ENCODE assay signal across 23 cellular contexts in the genomic region with DNA sequence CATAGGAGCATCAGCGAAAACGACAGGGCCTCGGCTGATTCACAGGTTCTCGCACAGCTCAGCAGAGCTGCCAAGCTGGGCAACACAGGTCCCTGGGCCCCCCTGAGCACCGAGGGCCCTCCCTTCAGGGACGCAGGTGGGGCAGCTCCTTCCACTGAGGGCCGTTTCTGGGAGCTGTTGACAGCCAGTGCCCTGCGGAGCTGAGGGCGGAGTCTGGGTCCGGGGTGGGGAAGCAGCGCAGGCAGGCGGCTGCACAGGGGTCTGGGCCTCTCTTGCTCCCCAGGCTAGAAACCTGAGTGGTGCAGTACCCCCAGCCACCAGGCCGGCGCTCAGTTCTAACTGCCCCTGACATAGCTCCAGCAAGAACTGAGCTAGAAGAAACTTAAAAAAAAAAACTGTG.
DNase-seq lines count a peak whose midpoint lies in the region; ATAC-seq, FAIRE-seq and TF ChIP-seq lines count a peak whose summit lies in the region.
"Had no signal": no experiment of that assay in that cellular context is flagged by ENCODE, and none has a peak within 500 bp of the region (broad histone marks: within the 10 kb centered on the region; RNA-seq: fewer than 3 reads in every experiment).

No MANE protein-coding gene starts in this region.

- H3K79me2 ChIP-seq in K562 (ENCODE audit: control insufficient read depth, insufficient read depth, low read length) (no peaks in the 10 kb centered on the region), osteoblast (ENCODE audit: insufficient read depth, low read length) (no peaks in the 10 kb centered on the region), PC-3 (ENCODE audit: low read length) (peaks cover 10% of the 10 kb centered on the region)

- WGBS in K562 (ENCODE audit: insufficient coverage, low coverage, missing lambda C conversion rate), result 0% methylated on average over 11 of the region's 14 CpGs

- H3K9me2 ChIP-seq in PC-3 (replicated peaks; ENCODE audit: low read length), result no peaks in the 10 kb centered on the region

- H3K27ac ChIP-seq in right atrium auricular region (no peak overlapping the region), left ventricle myocardium inferior (replicated peaks) (no peak overlapping the region), K562 (ENCODE audit: extremely low read depth, low read depth, low read length) (no peak overlapping the region), osteoblast (ENCODE audit: low read depth, low read length) (no peak overlapping the region), PC-3 (ENCODE audit: low read length) (no peak overlapping the region)
- H3K27ac ChIP-seq: C4-2B had no signal

- no peaks in the 10 kb centered on the region for H3K4me1 Mint-ChIP-seq in natural killer cell
- H3K4me1 Mint-ChIP-seq: CD8-positive, alpha-beta memory T cell had no signal

- TF ChIP-seq EP300 in K562 (IDR thresholded peaks at IDR 0.05; ENCODE audit: low read length), result no peak

- peak; percentile 51; the same call in 2 of the 3 replicates for ATAC-seq in K562
- ATAC-seq in natural killer cell, result no peak
- no peak for ATAC-seq in PC-3
- ATAC-seq: SK-N-SH treated with all-trans-retinoic acid at 6 μM for 48 hours had no signal

- H4K20me1 ChIP-seq in K562 (replicated peaks; ENCODE audit: control insufficient read depth, insufficient read depth, low read length) (no peaks in the 10 kb centered on the region; the same call in 1 of the 2 replicates), osteoblast (ENCODE audit: insufficient read depth, low read length) (peaks cover 13% of the 10 kb centered on the region), PC-3 (ENCODE audit: low read length) (no peaks in the 10 kb centered on the region)

- no peak overlapping the region for H3K27ac Mint-ChIP-seq in natural killer cell
- H3K27ac Mint-ChIP-seq: CD8-positive, alpha-beta memory T cell had no signal

- H3K9me1 ChIP-seq in K562 (ENCODE audit: control insufficient read depth, insufficient read depth, low read length), result no peaks in the 10 kb centered on the region

- H3K36me3 ChIP-seq in right atrium auricular region (peaks cover 61% of the 10 kb centered on the region), left ventricle myocardium inferior (peaks cover 73% of the 10 kb centered on the region), K562 (ENCODE audit: control insufficient read depth, insufficient read depth, low read length) (no peaks in the 10 kb centered on the region), osteoblast (ENCODE audit: insufficient read depth, low read length) (peaks cover 71% of the 10 kb centered on the region), PC-3 (ENCODE audit: low read depth, low read length) (peaks cover 68% of the 10 kb centered on the region)

- intact Hi-C loops in left ventricle myocardium inferior (cut with micrococcal nuclease) (no loop called here), K562 (cut with micrococcal nuclease) (no loop called here), natural killer cell (cut with micrococcal nuclease) (no loop called here), PC-3 (cut with micrococcal nuclease) (no loop called here)

- no peaks in the 10 kb centered on the region for H3K9me3 Mint-ChIP-seq in natural killer cell
- H3K9me3 Mint-ChIP-seq: HFFc6 had no signal

- H3K27me3 ChIP-seq in right atrium auricular region, result no peaks in the 10 kb centered on the region
- H3K27me3 ChIP-seq in left ventricle myocardium inferior (ENCODE audit: low read depth), result no peaks in the 10 kb centered on the region
- peaks cover 0 to 50% of the 10 kb centered on the region in 2 experiments; a peak in 3 of 5 replicates for H3K27me3 ChIP-seq in K562 (ENCODE audit: control insufficient read depth in 2 of 2, insufficient read depth in 2 of 2, low read length in 2 of 2)
- H3K27me3 ChIP-seq in osteoblast (ENCODE audit: insufficient read depth, low read length), result no peaks in the 10 kb centered on the region
- no peaks in the 10 kb centered on the region for H3K27me3 ChIP-seq in PC-3 (ENCODE audit: low read length)

- in situ Hi-C loops in K562 (cut with MboI), result no loop called here

- no peaks in the 10 kb centered on the region for H3K36me3 Mint-ChIP-seq in natural killer cell
- H3K36me3 Mint-ChIP-seq: CD8-positive, alpha-beta memory T cell had no signal

- H3K9me3 ChIP-seq in right atrium auricular region, result no peaks in the 10 kb centered on the region
- no peaks in the 10 kb centered on the region for H3K9me3 ChIP-seq in left ventricle myocardium inferior (replicated peaks)
- H3K9me3 ChIP-seq in K562 (replicated peaks; ENCODE audit: control insufficient read depth, insufficient read depth, low read depth, low read length), result no peaks in the 10 kb centered on the region
- no peaks in the 10 kb centered on the region for H3K9me3 ChIP-seq in osteoblast (ENCODE audit: low read depth, low read length)
- no peaks in the 10 kb centered on the region for H3K9me3 ChIP-seq in PC-3 (ENCODE audit: low read length)

- FAIRE-seq in K562 (lab: Jason Lieb, UNC), result no peak
- FAIRE-seq: D721Med, GM19239, H54 had no signal

- no peak overlapping the region for H3K4me3 ChIP-seq in right atrium auricular region
- no peak overlapping the region for H3K4me3 ChIP-seq in left ventricle myocardium inferior
- no peak overlapping the region for H3K4me3 ChIP-seq in K562
- no peak overlapping the region for H3K4me3 ChIP-seq in osteoblast (ENCODE audit: insufficient read depth, low read length)
- H3K4me3 ChIP-seq in PC-3 (ENCODE audit: low read length), result no peak overlapping the region

- no peak for TF ChIP-seq RAD21 in K562 (CRISPR knock-in tag; conservative IDR thresholded peaks at IDR 0.05 in 1 of 2, IDR thresholded peaks at IDR 0.05 in 1 of 2)

- no peak for TF ChIP-seq CTCF in right atrium auricular region (IDR thresholded peaks at IDR 0.05)
- no peak for TF ChIP-seq CTCF in left ventricle myocardium inferior (IDR thresholded peaks at IDR 0.05; ENCODE audit: borderline replicate concordance)
- TF ChIP-seq CTCF in K562 (IDR thresholded peaks at IDR 0.05 in 2 of 3, conservative IDR thresholded peaks at IDR 0.05 in 1 of 3; ENCODE audit: insufficient read depth in 2 of 3, low read depth in 1 of 3, low read length in 3 of 3), result no peak
- TF ChIP-seq CTCF in osteoblast (IDR thresholded peaks at IDR 0.05; ENCODE audit: extremely low read depth, low read depth, low read length), result no peak
- no peak for TF ChIP-seq CTCF in natural killer cell (IDR thresholded peaks at IDR 0.05)
- TF ChIP-seq CTCF in PC-3 (conservative IDR thresholded peaks at IDR 0.05; ENCODE audit: low read depth, low read length), result no peak

- CTCF ChIA-PET in K562 (lab: Yijun Ruan, JAX; ENCODE audit: low intra/inter-chr PET ratio) (interaction anchor here (0.7 kb wide), 1 partner anchor 70 kb away, joined by 3 read pairs; no protein-coding TSS in a partner anchor), PC-3 (lab: Charles Lee) (interaction anchor here (0.6 to 1.5 kb wide), 2 partner anchors 8 to 72 kb away, joined by 3 to 4 read pairs; no protein-coding TSS in a partner anchor)

- H3K4me2 ChIP-seq in K562 (ENCODE audit: insufficient read depth, low read length) (no peak overlapping the region), osteoblast (ENCODE audit: insufficient read depth, low read length) (no peak overlapping the region), PC-3 (ENCODE audit: low read length) (no peak overlapping the region)

- BruUV-seq in K562 (replicated peaks; lab: Mats Ljungman, UMichigan), result no TSS peak
- no TSS peak for BruUV-seq in PC-3 (replicated peaks; lab: Mats Ljungman, UMichigan)

- no peaks in the 10 kb centered on the region for H3K27me3 Mint-ChIP-seq in natural killer cell (ENCODE audit: low read depth in 2 of 2)
- H3K27me3 Mint-ChIP-seq: CD8-positive, alpha-beta memory T cell had no signal

- H3K9ac ChIP-seq in K562 (ENCODE audit: insufficient read depth in 1 of 2, low read depth in 2 of 2, low read length in 2 of 2), result no peak overlapping the region
- H3K9ac ChIP-seq in PC-3 (ENCODE audit: low read length), result no peak overlapping the region

- POLR2A ChIA-PET in K562 (lab: Yijun Ruan, JAX) (interaction anchor here (0.5 kb wide), 1 partner anchor 61 kb away, joined by 3 read pairs; no protein-coding TSS in a partner anchor), PC-3 (lab: Charles Lee; ENCODE audit: unreplicated experiment) (no interaction called here)

- DNase-seq in right atrium auricular region (ENCODE audit: low spot score) (peak; percentile 40), left ventricle myocardium inferior (no peak), K562 (ENCODE audit: extremely low read depth in 1 of 4, low spot score in 3 of 4) (no peak), osteoblast (ENCODE audit: insufficient read length, low spot score, missing footprints) (peak; percentile 48), natural killer cell (no peak), PC-3 (no peak), GM19240 (ENCODE audit: insufficient read length, low spot score) (no peak)
- DNase-seq: CD8-positive, alpha-beta memory T cell; EL; HFFc6; KG1; NCI-H1092 treated with DMSO at 0.1 percent for 48 hours; NCI-H1436 treated with DMSO at 0.1 percent for 48 hours; NCI-H2029; NCI-H226; NCI-H510A treated with DMSO at 0.1 percent for 48 hours; NCI-H748 treated with DMSO at 0.1 percent for 48 hours; SIG-M5 had no signal

- no peaks in the 10 kb centered on the region for H3F3A ChIP-seq in PC-3 (ENCODE audit: low read length, unreplicated experiment)

- H2AFZ ChIP-seq in K562 (ENCODE audit: low read depth, low read length) (no peak overlapping the region), osteoblast (ENCODE audit: low read length) (no peak overlapping the region), PC-3 (ENCODE audit: low read length) (no peak overlapping the region)

- no peaks in the 10 kb centered on the region for H3K4me1 ChIP-seq in right atrium auricular region
- H3K4me1 ChIP-seq in left ventricle myocardium inferior, result peaks cover 21% of the 10 kb centered on the region
- H3K4me1 ChIP-seq in K562 (replicated peaks in 1 of 2; ENCODE audit: control insufficient read depth in 2 of 2, insufficient read depth in 2 of 2, low read length in 2 of 2), result no peaks in the 10 kb centered on the region
- H3K4me1 ChIP-seq in osteoblast (ENCODE audit: insufficient read depth, low read length), result peaks cover 9% of the 10 kb centered on the region
- peaks cover 24% of the 10 kb centered on the region for H3K4me1 ChIP-seq in PC-3 (ENCODE audit: insufficient read depth, low read length)

- TF ChIP-seq POLR2A in K562 (conservative IDR thresholded peaks at IDR 0.05), result no peak

- H3K4me3 Mint-ChIP-seq in natural killer cell, result no peak overlapping the region
- H3K4me3 Mint-ChIP-seq: CD8-positive, alpha-beta memory T cell; HFFc6 had no signal

TF ChIP-seq in K562, 482 proteins besides CTCF, POLR2A, EP300 and RAD21 (continues in another document):
- TF ChIP-seq KLF6 (CRISPR knock-in tag; IDR thresholded peaks at IDR 0.05; ENCODE audit: borderline replicate concordance), result no peak

Comparison
In these comparisons a context has a peak if more than half of its experiments do, and no peak if none do; other contexts are left out.
1. DNase-seq: peak in right atrium auricular region (single experiment) and osteoblast (single experiment); none in left ventricle myocardium inferior (single experiment), K562 (0 of 4), natural killer cell (single experiment), PC-3 (single experiment) and GM19240 (single experiment).